Comparison of ENCODE assay signal across 8 cellular contexts in the genomic region with DNA sequence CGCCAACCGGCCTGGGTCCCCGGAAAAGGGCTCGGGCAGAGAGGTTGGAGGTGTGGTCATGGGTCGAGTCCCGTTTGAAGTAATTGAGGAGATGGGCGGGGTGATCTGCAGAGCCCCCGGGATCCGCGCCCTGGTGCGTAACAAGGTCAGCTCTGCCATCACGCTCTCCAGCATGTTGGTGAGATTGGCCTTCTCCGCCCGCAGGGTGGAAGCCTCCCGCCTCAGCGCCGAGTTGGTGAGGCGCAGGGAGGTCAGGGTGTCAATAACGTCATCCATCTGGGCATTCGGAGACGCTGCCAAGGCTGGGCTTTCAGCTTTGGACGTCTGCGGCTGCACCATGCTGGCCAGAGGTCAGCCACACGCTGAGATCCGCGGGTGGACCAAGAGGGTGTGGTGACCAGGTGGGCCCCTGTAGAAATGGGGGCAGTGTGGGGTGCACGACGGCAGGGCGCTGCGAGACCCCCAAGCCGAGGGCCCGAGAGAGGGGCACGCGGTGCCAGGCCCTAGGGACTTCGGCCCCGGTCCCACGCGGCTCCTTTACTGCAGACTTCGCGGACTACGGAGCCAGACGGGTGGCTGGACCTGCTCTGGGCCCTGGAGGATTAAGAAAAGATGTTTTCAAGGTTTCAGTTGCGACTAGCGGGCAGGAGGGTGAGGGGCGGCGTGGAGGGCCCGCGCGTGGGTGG. TPM values are rescaled to one million over a fixed set of nuclear protein-coding genes. Genes with fewer than 3 reads are reported as not detected.
DNase-seq lines count a peak whose midpoint lies in the region; ATAC-seq, FAIRE-seq and TF ChIP-seq lines count a peak whose summit lies in the region.

No MANE protein-coding gene starts in this region.

- no peak overlapping the region for H3K9ac ChIP-seq in iPS-15b (ENCODE audit: low read depth, low read length)

- H3K4me3 ChIP-seq in AG04449 (ENCODE audit: low read depth, low read length), result peak overlapping the region; percentile 69
- H3K4me3 ChIP-seq in ascending aorta, result peak overlapping the region; percentile 97 to 100
- H3K4me3 ChIP-seq in iPS-15b (ENCODE audit: low read depth, low read length), result peak overlapping the region; percentile 49
- H3K4me3 ChIP-seq in small intestine (ENCODE audit: low read depth in 1 of 2, low read length in 2 of 2), result peak overlapping the region; percentile 48 to 95

- H3K36me3 ChIP-seq in ascending aorta (peaks cover 2 to 26% of the 10 kb centered on the region in 2 donors), iPS-15b (ENCODE audit: control insufficient read depth, insufficient read depth, low read length) (peaks cover 20% of the 10 kb centered on the region), small intestine (ENCODE audit: control insufficient read depth in 2 of 2, insufficient read depth in 2 of 2, low read length in 2 of 2) (no peaks in the 10 kb centered on the region)

- intact Hi-C loops in ascending aorta (cut with DNase I), result loop anchor here (2.0 to 10.0 kb wide), 4 partner anchors 137 to 685 kb away; a partner anchor contains a TSS

- FAIRE-seq in small intestine (lab: Jason Lieb, UNC), result no peak

- peak overlapping the region; percentile 81 to 88 for H3K27ac ChIP-seq in ascending aorta
- H3K27ac ChIP-seq in small intestine (ENCODE audit: low read depth in 1 of 2, low read length in 1 of 2), result peak overlapping the region; percentile 76 to 84

- CTCF ChIA-PET in AG04449 (lab: Yijun Ruan, JAX) (no interaction called here), HEK293T (lab: Yijun Ruan, JAX) (no interaction called here)

- H3K4me1 ChIP-seq in ascending aorta (peaks cover 4 to 10% of the 10 kb centered on the region in 2 donors), iPS-15b (ENCODE audit: control insufficient read depth, insufficient read depth, low read length) (no peaks in the 10 kb centered on the region), small intestine (ENCODE audit: control insufficient read depth in 2 of 2, insufficient read depth in 1 of 2, low read depth in 1 of 2, low read length in 1 of 2) (peaks cover 0 to 7% of the 10 kb centered on the region in 2 donors)

- DNase-seq in AG04449 (ENCODE audit: low read depth, low spot score) (no peak), HEK293T (ENCODE audit: extremely low spot score) (peak; percentile 27), ascending aorta (ENCODE audit: low spot score in 2 of 2) (no peak), small intestine (peak; percentile 32), Ammon's horn (ENCODE audit: low spot score) (no peak)

- H3K9me3 ChIP-seq in ascending aorta, result peaks cover 2 to 20% of the 10 kb centered on the region in 2 donors
- no peaks in the 10 kb centered on the region for H3K9me3 ChIP-seq in iPS-15b (ENCODE audit: control insufficient read depth, insufficient read depth, low read length)
- no peaks in the 10 kb centered on the region for H3K9me3 ChIP-seq in small intestine (ENCODE audit: control insufficient read depth, low read depth)

- 32 to 42% (median 40%) methylated on average over 45 to 49 of the region's 49 CpGs for WGBS in small intestine, 3 donors

- no peak for ATAC-seq in GM18868 (IDR thresholded peaks at IDR 0.05; ENCODE audit: unreplicated experiment)
- ATAC-seq in GM21528 (IDR thresholded peaks at IDR 0.05; ENCODE audit: low FRiP score, unreplicated experiment), result no peak

- no peaks in the 10 kb centered on the region for H3K27me3 ChIP-seq in ascending aorta
- H3K27me3 ChIP-seq in iPS-15b (ENCODE audit: control insufficient read depth, insufficient read depth, low read length), result no peaks in the 10 kb centered on the region
- H3K27me3 ChIP-seq in small intestine (ENCODE audit: control insufficient read depth in 2 of 2, insufficient read depth in 2 of 2, low read length in 2 of 2), result no peaks in the 10 kb centered on the region

- POLR2A ChIA-PET in AG04449 (lab: Yijun Ruan, JAX), result no interaction called here
- POLR2A ChIA-PET in HEK293T (lab: Yijun Ruan, JAX), result no interaction called here

- TF ChIP-seq CTCF in AG04449 (IDR thresholded peaks at IDR 0.05; ENCODE audit: insufficient read depth, low read length, missing control alignments) (no peak), ascending aorta (IDR thresholded peaks at IDR 0.05) (no peak)

TF ChIP-seq in HEK293T, 16 proteins besides CTCF, POLR2A, EP300 and RAD21:
- no peak for TF ChIP-seq ARNT (IDR thresholded peaks at IDR 0.05)
- TF ChIP-seq L3MBTL2 (conservative IDR thresholded peaks at IDR 0.05), result peak; percentile 86

RNA-seq across cellular contexts. Expression of a gene that starts 0.7 kb away (rescaled TPM):
- 26.8 TPM for total RNA-seq in ascending aorta
- polyA plus RNA-seq in small intestine, result 10 to 100 TPM in 1 of 3 donors, 1 to 10 TPM in 2; 6.3 to 15.4 (median 8.9) TPM

Comparison
In these comparisons a context has a peak if more than half of its experiments do, and no peak if none do; other contexts are left out.
1. DNase-seq: peak in HEK293T (single experiment) and small intestine (single experiment); none in AG04449 (single experiment), ascending aorta (0 of 2) and Ammon's horn (single experiment).
2. Peak in every context shown above with its lines, with median percentiles within 50 percentile points of each other: H3K4me3 ChIP-seq.